ENCODE assay signal across 1 cellular context in the genomic region with DNA sequence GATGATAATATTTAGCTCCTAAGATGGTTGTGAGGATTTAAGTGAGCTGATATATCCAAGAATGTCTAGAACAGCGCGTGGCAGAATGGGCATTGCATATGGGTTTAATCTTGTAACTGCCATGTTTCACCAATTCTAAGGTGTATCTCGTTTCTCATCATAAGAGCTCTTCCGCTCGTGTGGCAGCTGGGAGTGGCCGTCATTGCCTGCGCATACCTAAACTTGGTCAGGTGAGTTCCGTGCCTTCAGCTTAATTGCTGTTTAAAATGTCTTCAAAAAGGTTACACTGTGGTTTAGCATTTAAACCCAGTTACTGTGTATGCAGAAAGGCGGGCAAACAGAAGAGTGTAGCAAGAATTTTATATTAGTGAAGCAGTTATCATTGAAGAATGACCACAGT.
TF ChIP-seq lines count a peak whose summit lies in the region.

No MANE protein-coding gene starts in this region.

TF ChIP-seq in HepG2, 621 proteins besides CTCF, POLR2A, EP300 and RAD21:
- TF ChIP-seq, protein P1, sequence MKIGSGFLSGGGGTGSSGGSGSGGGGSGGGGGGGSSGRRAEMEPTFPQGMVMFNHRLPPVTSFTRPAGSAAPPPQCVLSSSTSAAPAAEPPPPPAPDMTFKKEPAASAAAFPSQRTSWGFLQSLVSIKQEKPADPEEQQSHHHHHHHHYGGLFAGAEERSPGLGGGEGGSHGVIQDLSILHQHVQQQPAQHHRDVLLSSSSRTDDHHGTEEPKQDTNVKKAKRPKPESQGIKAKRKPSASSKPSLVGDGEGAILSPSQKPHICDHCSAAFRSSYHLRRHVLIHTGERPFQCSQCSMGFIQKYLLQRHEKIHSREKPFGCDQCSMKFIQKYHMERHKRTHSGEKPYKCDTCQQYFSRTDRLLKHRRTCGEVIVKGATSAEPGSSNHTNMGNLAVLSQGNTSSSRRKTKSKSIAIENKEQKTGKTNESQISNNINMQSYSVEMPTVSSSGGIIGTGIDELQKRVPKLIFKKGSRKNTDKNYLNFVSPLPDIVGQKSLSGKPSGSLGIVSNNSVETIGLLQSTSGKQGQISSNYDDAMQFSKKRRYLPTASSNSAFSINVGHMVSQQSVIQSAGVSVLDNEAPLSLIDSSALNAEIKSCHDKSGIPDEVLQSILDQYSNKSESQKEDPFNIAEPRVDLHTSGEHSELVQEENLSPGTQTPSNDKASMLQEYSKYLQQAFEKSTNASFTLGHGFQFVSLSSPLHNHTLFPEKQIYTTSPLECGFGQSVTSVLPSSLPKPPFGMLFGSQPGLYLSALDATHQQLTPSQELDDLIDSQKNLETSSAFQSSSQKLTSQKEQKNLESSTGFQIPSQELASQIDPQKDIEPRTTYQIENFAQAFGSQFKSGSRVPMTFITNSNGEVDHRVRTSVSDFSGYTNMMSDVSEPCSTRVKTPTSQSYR (CRISPR knock-in tag; IDR thresholded peaks at IDR 0.05; ENCODE audit: borderline replicate concordance): no peak
- TF ChIP-seq ZNF292 (CRISPR knock-in tag; IDR thresholded peaks at IDR 0.05; ENCODE audit: borderline replicate concordance, low read depth) (no peak), HDAC6 (IDR thresholded peaks at IDR 0.05; ENCODE audit: low read depth, low read length) (no peak), HOXA7 (CRISPR knock-in tag; IDR thresholded peaks at IDR 0.05) (no peak), GZF1 (CRISPR knock-in tag; IDR thresholded peaks at IDR 0.05) (no peak), AGO1 (IDR thresholded peaks at IDR 0.05; ENCODE audit: low read depth, low read length, poor library complexity, severe bottlenecking) (no peak)
- TF ChIP-seq, protein P2, sequence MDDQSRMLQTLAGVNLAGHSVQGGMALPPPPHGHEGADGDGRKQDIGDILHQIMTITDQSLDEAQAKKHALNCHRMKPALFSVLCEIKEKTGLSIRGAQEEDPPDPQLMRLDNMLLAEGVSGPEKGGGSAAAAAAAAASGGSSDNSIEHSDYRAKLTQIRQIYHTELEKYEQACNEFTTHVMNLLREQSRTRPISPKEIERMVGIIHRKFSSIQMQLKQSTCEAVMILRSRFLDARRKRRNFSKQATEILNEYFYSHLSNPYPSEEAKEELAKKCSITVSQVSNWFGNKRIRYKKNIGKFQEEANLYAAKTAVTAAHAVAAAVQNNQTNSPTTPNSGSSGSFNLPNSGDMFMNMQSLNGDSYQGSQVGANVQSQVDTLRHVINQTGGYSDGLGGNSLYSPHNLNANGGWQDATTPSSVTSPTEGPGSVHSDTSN (CRISPR knock-in tag; IDR thresholded peaks at IDR 0.05; ENCODE audit: borderline replicate concordance): no peak
